Comparison of ENCODE assay signal across 28 cellular contexts in genomic region chr5:168786142-168786541, GRCh38.
DNase-seq lines count a peak whose midpoint lies in the region; ATAC-seq, FAIRE-seq and TF ChIP-seq lines count a peak whose summit lies in the region.
"Had no signal": no experiment of that assay in that cellular context is flagged by ENCODE, and none has a peak within 500 bp of the region (broad histone marks: within the 10 kb centered on the region; RNA-seq: fewer than 3 reads in every experiment).

No MANE protein-coding gene starts in this region.

- WGBS in mesendoderm (ENCODE audit: extremely low coverage, insufficient coverage, low lambda C conversion rate): no CpG with 5 or more reads among the region's 3 CpGs

- no peak overlapping the region for H2BK15ac ChIP-seq in mesendoderm (replicated peaks; ENCODE audit: low read depth)

- H3K4me2 ChIP-seq in mesendoderm (ENCODE audit: low read length): no peak overlapping the region
- H3K4me2 ChIP-seq: KMS-11 had no signal

- no peak overlapping the region for H3K56ac ChIP-seq in mesendoderm (ENCODE audit: low read length)

- ATAC-seq in HG03521 (IDR thresholded peaks at IDR 0.05; ENCODE audit: unreplicated experiment): no peak
- ATAC-seq: activated naive CD4-positive, alpha-beta T cell treated with anti-CD3 and anti-CD28 coated beads, Interleukin-2, amount 50 U/mL, for 72 hours; left ventricle myocardium superior; stimulated activated effector memory CD8-positive, alpha-beta T cell treated with anti-CD3 and anti-CD28 coated beads, Interleukin-12 subunit alpha, Interleukin-12 subunit beta, amount 100 ng/mL, for 72 hours had no signal

- intact Hi-C loops in kidney (cut with DNase I): no loop called here

- no peak overlapping the region for H3K27ac ChIP-seq in mesendoderm (ENCODE audit: low read depth, low read length)
- no peak overlapping the region for H3K27ac ChIP-seq in kidney (ENCODE audit: low read depth in 2 of 2, low read length in 2 of 2)
- H3K27ac ChIP-seq: brain microvascular endothelial cell, HL-60, KMS-11, neutrophil, tibial artery, WERI-Rb-1 had no signal

- no peaks in the 10 kb centered on the region for H3K27me3 ChIP-seq in mesendoderm (ENCODE audit: insufficient read depth, low read length, poor library complexity)
- H3K27me3 ChIP-seq: brain microvascular endothelial cell, neutrophil, tibial artery had no signal

- no peak for FAIRE-seq in kidney (lab: Jason Lieb, UNC)
- FAIRE-seq: frontal cortex, H1 had no signal

- H3K18ac ChIP-seq in mesendoderm (ENCODE audit: low read length): no peak overlapping the region

- H2BK5ac ChIP-seq in mesendoderm (ENCODE audit: low read length): no peak overlapping the region

- no peak overlapping the region for H2BK120ac ChIP-seq in mesendoderm (ENCODE audit: low read depth, low read length)

- H3K9ac ChIP-seq in mesendoderm (ENCODE audit: low read length): no peak overlapping the region
- H3K9ac ChIP-seq in kidney (ENCODE audit: low read length in 2 of 2): no peak overlapping the region
- H3K9ac ChIP-seq: KMS-11 had no signal

- H3K4me3 ChIP-seq in mesendoderm (ENCODE audit: low read length) (no peak overlapping the region), kidney (ENCODE audit: low read length in 2 of 2) (no peak overlapping the region)
- H3K4me3 ChIP-seq: tibial artery had no signal

- H3K4me1 ChIP-seq in mesendoderm (ENCODE audit: control insufficient read depth, low read depth, low read length) (no peaks in the 10 kb centered on the region), kidney (ENCODE audit: control insufficient read depth in 1 of 2, insufficient read depth in 1 of 2, low read depth in 1 of 2, low read length in 2 of 2) (no peaks in the 10 kb centered on the region)

- H2AK5ac ChIP-seq in mesendoderm (ENCODE audit: low read length): no peak overlapping the region

- H3K79me2 ChIP-seq in mesendoderm (ENCODE audit: control insufficient read depth, insufficient read depth, low read length): no peaks in the 10 kb centered on the region

- no peaks in the 10 kb centered on the region for H3K9me3 ChIP-seq in kidney (ENCODE audit: control insufficient read depth in 1 of 2, low read length in 2 of 2)
- H3K9me3 ChIP-seq: neutrophil, tibial artery had no signal

- DNase-seq in COLO829 (ENCODE audit: low spot score): peak; percentile 18
- DNase-seq in HT1080 (ENCODE audit: low read depth): peak; percentile 89
- DNase-seq in SW480 (ENCODE audit: low spot score): peak; percentile 95
- DNase-seq in mesendoderm: peak; percentile 25
- no peak for DNase-seq in SHP77 treated with DMSO at 0.1 percent for 48 hours (lab: John Stamatoyannopoulos, UW)
- no peak for DNase-seq in kidney
- DNase-seq in activated naive CD4-positive, alpha-beta T cell treated with Interleukin-2 at 50 U/mL for 16 hours: no peak
- DNase-seq: activated CD4-positive, alpha-beta memory T cell treated with anti-CD3 and anti-CD28 coated beads, Interleukin-2, amount 10 ng/mL, durations not matched to agents 7 days and 5 days; activated T-cell treated with anti-CD3 and anti-CD28 coated beads, Interleukin-2, amount 50 U/mL, for 48 hours; brain microvascular endothelial cell; CD4-positive, alpha-beta T cell; cortex of kidney; DMS79; left ventricle myocardium superior; NCI-H1417 treated with DMSO at 0.1 percent for 48 hours; NCI-H774; retina; RPMI8226; tibial artery; WERI-Rb-1 had no signal

- no peak overlapping the region for H4K5ac ChIP-seq in mesendoderm (ENCODE audit: low read length)

- no peak for TF ChIP-seq CTCF in kidney (IDR thresholded peaks at IDR 0.05; ENCODE audit: borderline replicate concordance, extremely low read depth, insufficient read depth)

- no peaks in the 10 kb centered on the region for H3K79me1 ChIP-seq in mesendoderm (ENCODE audit: low read length)

- H4K8ac ChIP-seq in mesendoderm (ENCODE audit: low read depth, low read length): no peak overlapping the region

- H3K36me3 ChIP-seq in mesendoderm (ENCODE audit: control insufficient read depth, insufficient read depth, low read length) (no peaks in the 10 kb centered on the region), kidney (ENCODE audit: control insufficient read depth in 1 of 2, insufficient read depth in 2 of 2, low read length in 2 of 2) (peaks cover 0 to 2% of the 10 kb centered on the region in 2 donors)
- H3K36me3 ChIP-seq: brain microvascular endothelial cell, neutrophil, WERI-Rb-1 had no signal

- no peak overlapping the region for H3K4ac ChIP-seq in mesendoderm (ENCODE audit: low read depth, low read length)

- H3K23ac ChIP-seq in mesendoderm (ENCODE audit: low read length): no peak overlapping the region

Comparison
In these comparisons a context has a peak if more than half of its experiments do, and no peak if none do; other contexts are left out.
1. DNase-seq: peak in COLO829 (single experiment), HT1080 (single experiment), SW480 (single experiment) and mesendoderm (single experiment); none in SHP77 treated with DMSO at 0.1 percent for 48 hours (single experiment), kidney (single experiment) and activated naive CD4-positive, alpha-beta T cell treated with Interleukin-2 at 50 U/mL for 16 hours (single experiment).